ENCODE assay signal across 15 cellular contexts in genomic region chr1:25484096-25484495, GRCh38. TPM values are rescaled to one million over a fixed set of nuclear protein-coding genes. Genes with fewer than 3 reads are reported as not detected.
DNase-seq lines count a peak whose midpoint lies in the region; ATAC-seq and TF ChIP-seq lines count a peak whose summit lies in the region.
"Had no signal": no experiment of that assay in that cellular context is flagged by ENCODE, and none has a peak within 500 bp of the region (broad histone marks: within the 10 kb centered on the region; RNA-seq: fewer than 3 reads in every experiment).

No MANE protein-coding gene starts in this region.

- intact Hi-C loops in esophagus muscularis mucosa (cut with DNase I) = no loop called here
- intact Hi-C loops in sciatic nerve (cut with DNase I) = no loop called here

- no peak for TF ChIP-seq POLR2A in esophagus muscularis mucosa (IDR thresholded peaks at IDR 0.05; ENCODE audit: low read depth)

- peaks cover 4 to 34% (median 27%) of the 10 kb centered on the region in 4 donors for H3K36me3 ChIP-seq in esophagus muscularis mucosa

- WGBS in esophagus muscularis mucosa = 55% methylated on average over 10 of the region's 10 CpGs

- H3K4me3 ChIP-seq in esophagus muscularis mucosa = no peak overlapping the region

- no peak for ATAC-seq in sciatic nerve

- H3K9me3 ChIP-seq in esophagus muscularis mucosa = no peaks in the 10 kb centered on the region

- H3K27me3 ChIP-seq in esophagus muscularis mucosa = no peaks in the 10 kb centered on the region

- TF ChIP-seq CTCF in esophagus muscularis mucosa (IDR thresholded peaks at IDR 0.05) = no peak

- H3K4me1 ChIP-seq in esophagus muscularis mucosa = peaks cover 17 to 38% (median 31%) of the 10 kb centered on the region in 4 donors

- no peak for TF ChIP-seq EP300 in esophagus muscularis mucosa (IDR thresholded peaks at IDR 0.05)

- DNase-seq in Ammon's horn (ENCODE audit: low spot score) = peak; percentile 23
- DNase-seq in NCI-H1105 (lab: John Stamatoyannopoulos, UW) = peak; percentile 30
- no peak for DNase-seq in esophagus muscularis mucosa (ENCODE audit: extremely low spot score)
- DNase-seq in occipital lobe (lab: John Stamatoyannopoulos, UW) = peak; percentile 27
- no peak for DNase-seq in activated gamma-delta T cell (lab: John Stamatoyannopoulos, UW)
- DNase-seq in T1000 (lab: John Stamatoyannopoulos, UW) = no peak
- no peak for DNase-seq in sciatic nerve (ENCODE audit: low spot score)
- no peak for DNase-seq in stimulated activated CD4-positive, alpha-beta T cell treated with anti-CD3 and anti-CD28 coated beads, Interleukin-4, amount 100 ng/mL, for 4 hours
- DNase-seq: activated CD4-positive, CD25-positive, alpha-beta regulatory T cell treated with anti-CD3 and anti-CD28 coated beads, Interleukin-2, amount 50 U/mL, for 72 hours; activated naive CD4-positive, alpha-beta T cell treated with anti-CD3 and anti-CD28 coated beads for 36 hours; Calu3; NCI-H146; NCI-H526; stimulated activated CD4-positive, alpha-beta T cell treated with anti-CD3 and anti-CD28 coated beads, Interleukin-2, amount 100 ng/mL, for 48 hours; T-helper 1 cell had no signal

- H3K27ac ChIP-seq in esophagus muscularis mucosa (replicated peaks in 1 of 4) = peak overlapping the region; percentile 38 to 66 (median 64)

RNA-seq across cellular contexts. Expression of gene MACO1, which starts 53.4 kb away (rescaled TPM):
- 10 to 100 TPM; 16.2 to 23.2 (median 19.5) TPM for total RNA-seq in esophagus muscularis mucosa
- total RNA-seq in occipital lobe = 93.7 TPM
- total RNA-seq in sciatic nerve = 20.4 TPM

RNA-seq across cellular contexts. Expression of gene LDLRAP1, which starts 59.3 kb away (rescaled TPM):
- total RNA-seq in esophagus muscularis mucosa = 10 to 100 TPM; 12.6 to 21.2 (median 16.3) TPM
- 1.2 TPM for total RNA-seq in occipital lobe
- total RNA-seq in sciatic nerve = 25.0 TPM

Comparison
In these comparisons a context has a peak if more than half of its experiments do, and no peak if none do; other contexts are left out.
1. DNase-seq: peak in Ammon's horn (single experiment), NCI-H1105 (single experiment) and occipital lobe (single experiment); none in esophagus muscularis mucosa (single experiment), activated gamma-delta T cell (single experiment), T1000 (single experiment), sciatic nerve (single experiment) and stimulated activated CD4-positive, alpha-beta T cell treated with anti-CD3 and anti-CD28 coated beads, Interleukin-4, amount 100 ng/mL, for 4 hours (0 of 2).